27 cellular contexts compared by ENCODE assay signal in the genomic region with DNA sequence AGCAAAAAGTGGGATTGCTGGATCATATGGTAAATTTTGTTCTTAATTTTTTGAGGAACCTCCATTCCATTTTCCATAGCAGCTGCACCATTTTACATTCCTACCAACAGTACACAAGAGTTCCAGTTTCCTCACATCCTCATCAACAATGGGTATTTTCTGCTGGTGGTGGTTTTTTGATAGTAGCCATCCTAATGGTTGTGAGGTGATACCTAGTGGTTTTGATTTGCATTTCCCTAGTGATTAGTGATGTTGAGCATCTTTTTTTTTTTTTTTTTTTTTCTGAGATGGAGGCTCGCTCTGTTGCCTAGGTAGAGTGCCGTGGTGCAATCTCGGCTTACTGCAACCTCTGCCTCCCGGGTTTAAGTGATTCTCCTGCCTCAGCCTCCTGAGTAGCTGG.
"Had no signal": no experiment of that assay in that cellular context is flagged by ENCODE, and none has a peak within 500 bp of the region (broad histone marks: within the 10 kb centered on the region; RNA-seq: fewer than 3 reads in every experiment).

No MANE protein-coding gene starts in this region.

- H3K27me3 Mint-ChIP-seq: activated CD4-positive, alpha-beta memory T cell treated with anti-CD3 and anti-CD28 coated beads for 36 hours; activated CD4-positive, alpha-beta T cell treated with anti-CD3 and anti-CD28 coated beads, Interleukin-2, amount 10 ng/mL, durations not matched to agents 24 days and 14 days had no signal

- H3K4me1 Mint-ChIP-seq: neural crest cell had no signal

- H3K4me3 Mint-ChIP-seq: activated CD4-positive, alpha-beta memory T cell treated with anti-CD3 and anti-CD28 coated beads for 36 hours; activated CD4-positive, alpha-beta T cell treated with anti-CD3 and anti-CD28 coated beads, Interleukin-2, amount 10 ng/mL, durations not matched to agents 24 days and 14 days; activated T-cell treated with anti-CD3 and anti-CD28 coated beads, Interleukin-2, amount 50 U/mL, for 72 hours; endodermal cell; neural crest cell; stimulated activated effector memory CD8-positive, alpha-beta T cell treated with anti-CD3 and anti-CD28 coated beads, Interleukin-12 subunit alpha, Interleukin-12 subunit beta, amount 100 ng/mL, for 72 hours; T-helper 1 cell treated with Interleukin-12 subunit alpha and Interleukin-12 subunit beta and Interleukin-4 antibody, amounts not matched to agents 30 μg/mL and 1 μg/mL, for 36 hours had no signal

- ATAC-seq: activated T-cell treated with anti-CD3 and anti-CD28 coated beads, Interleukin-2, amount 50 U/mL, for 72 hours; left lung; mucosa of descending colon; psoas muscle; stimulated activated effector memory CD8-positive, alpha-beta T cell treated with anti-CD3 and anti-CD28 coated beads, Interleukin-12 subunit alpha, Interleukin-12 subunit beta, amount 100 ng/mL, for 72 hours had no signal

- H3K9me3 Mint-ChIP-seq: stimulated activated effector memory CD8-positive, alpha-beta T cell treated with anti-CD3 and anti-CD28 coated beads, Interleukin-12 subunit alpha, Interleukin-12 subunit beta, amount 100 ng/mL, for 72 hours had no signal

- DNase-seq: activated CD4-positive, alpha-beta memory T cell treated with anti-CD3 and anti-CD28 coated beads for 36 hours; activated CD4-positive, alpha-beta T cell treated with anti-CD3 and anti-CD28 coated beads, Interleukin-2, amount 10 ng/mL, durations not matched to agents 24 days and 14 days; activated CD4-positive, CD25-positive, alpha-beta regulatory T cell treated with anti-CD3 and anti-CD28 coated beads, Interleukin-2, amount 50 U/mL, for 72 hours; activated gamma-delta T cell treated with Interleukin-2 at 50 U/mL for 16 hours; activated naive CD4-positive, alpha-beta T cell treated with anti-CD3 and anti-CD28 coated beads, Interleukin-2, amount 50 U/mL, for 16 hours; activated T-cell treated with anti-CD3 and anti-CD28 coated beads, Interleukin-2, amount 50 U/mL, for 72 hours; amniotic stem cell; brain microvascular endothelial cell; endodermal cell; foreskin melanocyte; kidney glomerular epithelial cell; left lung; mucosa of descending colon; occipital lobe; psoas muscle; sigmoid colon; small intestine; stimulated activated CD4-positive, alpha-beta T cell treated with anti-CD3 and anti-CD28 coated beads, Interleukin-4, amount 100 ng/mL, for 24 hours; stomach; SW 1271; T-helper 9 cell; thyroid gland; upper lobe of left lung; WERI-Rb-1 had no signal

- H3K27ac Mint-ChIP-seq: activated CD4-positive, alpha-beta T cell treated with anti-CD3 and anti-CD28 coated beads, Interleukin-2, amount 10 ng/mL, durations not matched to agents 24 days and 14 days; stimulated activated effector memory CD8-positive, alpha-beta T cell treated with anti-CD3 and anti-CD28 coated beads, Interleukin-12 subunit alpha, Interleukin-12 subunit beta, amount 100 ng/mL, for 72 hours; T-helper 1 cell treated with Interleukin-12 subunit alpha and Interleukin-12 subunit beta and Interleukin-4 antibody, amounts not matched to agents 30 μg/mL and 1 μg/mL, for 36 hours had no signal
